16 cellular contexts compared by ENCODE assay signal in genomic region chr1:184800876-184801275, GRCh38.
"Had no signal": no experiment of that assay in that cellular context is flagged by ENCODE, and none has a peak within 500 bp of the region (broad histone marks: within the 10 kb centered on the region; RNA-seq: fewer than 3 reads in every experiment).

No MANE protein-coding gene starts in this region.

- H3K9me3 ChIP-seq: colonic mucosa, esophagus squamous epithelium, tibial artery, upper lobe of right lung, vagina had no signal

- H3K4me1 ChIP-seq: colonic mucosa, upper lobe of right lung had no signal

- H3K4me3 ChIP-seq: colonic mucosa, esophagus squamous epithelium, lung, tibial artery, upper lobe of right lung, vagina had no signal

- DNase-seq: colonic mucosa; esophagus squamous epithelium; left colon; left ventricle myocardium superior; mesendoderm; naive thymus-derived CD4-positive, alpha-beta T cell; nephron progenitor cell; right cardiac atrium; stimulated activated CD4-positive, alpha-beta T cell treated with anti-CD3 and anti-CD28 coated beads, Interleukin-4, amount 100 ng/mL, for 1 hour; stimulated activated CD8-positive, alpha-beta memory T cell treated with anti-CD3 and anti-CD28 coated beads, Interleukin-4, amount 100 ng/mL, for 48 hours; upper lobe of right lung had no signal

- H3K27ac Mint-ChIP-seq: naive thymus-derived CD4-positive, alpha-beta T cell; nephron progenitor cell; stimulated activated memory B cell treated with anti-CD40 and anti-IgM and Interleukin-4, amounts not matched to agents 10 μg/mL and 1 μg/mL and 100 μg/mL, for 72 hours; stimulated activated naive CD8-positive, alpha-beta T cell treated with anti-CD3 and anti-CD28 coated beads, Interleukin-15, Interleukin-2, amounts not matched to agents 100 ng/mL and 50 ng/mL, for 24 hours had no signal

- H3K27me3 Mint-ChIP-seq: naive thymus-derived CD4-positive, alpha-beta T cell; stimulated activated memory B cell treated with anti-CD40 and anti-IgM and Interleukin-4, amounts not matched to agents 10 μg/mL and 1 μg/mL and 100 μg/mL, for 72 hours; stimulated activated naive CD8-positive, alpha-beta T cell treated with anti-CD3 and anti-CD28 coated beads, Interleukin-15, Interleukin-2, amounts not matched to agents 100 ng/mL and 50 ng/mL, for 24 hours had no signal

- H3K36me3 ChIP-seq: colonic mucosa, vagina had no signal

- H3K9me3 Mint-ChIP-seq: naive thymus-derived CD4-positive, alpha-beta T cell; nephron progenitor cell; stimulated activated memory B cell treated with anti-CD40 and anti-IgM and Interleukin-4, amounts not matched to agents 10 μg/mL and 1 μg/mL and 100 μg/mL, for 72 hours; stimulated activated naive CD8-positive, alpha-beta T cell treated with anti-CD3 and anti-CD28 coated beads, Interleukin-15, Interleukin-2, amounts not matched to agents 100 ng/mL and 50 ng/mL, for 24 hours had no signal

- H3K4me3 Mint-ChIP-seq: naive thymus-derived CD4-positive, alpha-beta T cell; nephron progenitor cell; stimulated activated memory B cell treated with anti-CD40 and anti-IgM and Interleukin-4, amounts not matched to agents 10 μg/mL and 1 μg/mL and 100 μg/mL, for 72 hours; stimulated activated naive CD8-positive, alpha-beta T cell treated with anti-CD3 and anti-CD28 coated beads, Interleukin-15, Interleukin-2, amounts not matched to agents 100 ng/mL and 50 ng/mL, for 24 hours had no signal

- H3K27ac ChIP-seq: colonic mucosa, esophagus squamous epithelium, tibial artery, upper lobe of right lung, vagina had no signal

- ATAC-seq: left colon; left ventricle myocardium superior; naive thymus-derived CD4-positive, alpha-beta T cell; right cardiac atrium; stimulated activated memory B cell treated with anti-CD40 and anti-IgM and Interleukin-4, amounts not matched to agents 10 μg/mL and 1 μg/mL and 100 μg/mL, for 72 hours; upper lobe of right lung had no signal

- H3K27me3 ChIP-seq: colonic mucosa, esophagus squamous epithelium, tibial artery, upper lobe of right lung, vagina had no signal
